In the genomic region with DNA sequence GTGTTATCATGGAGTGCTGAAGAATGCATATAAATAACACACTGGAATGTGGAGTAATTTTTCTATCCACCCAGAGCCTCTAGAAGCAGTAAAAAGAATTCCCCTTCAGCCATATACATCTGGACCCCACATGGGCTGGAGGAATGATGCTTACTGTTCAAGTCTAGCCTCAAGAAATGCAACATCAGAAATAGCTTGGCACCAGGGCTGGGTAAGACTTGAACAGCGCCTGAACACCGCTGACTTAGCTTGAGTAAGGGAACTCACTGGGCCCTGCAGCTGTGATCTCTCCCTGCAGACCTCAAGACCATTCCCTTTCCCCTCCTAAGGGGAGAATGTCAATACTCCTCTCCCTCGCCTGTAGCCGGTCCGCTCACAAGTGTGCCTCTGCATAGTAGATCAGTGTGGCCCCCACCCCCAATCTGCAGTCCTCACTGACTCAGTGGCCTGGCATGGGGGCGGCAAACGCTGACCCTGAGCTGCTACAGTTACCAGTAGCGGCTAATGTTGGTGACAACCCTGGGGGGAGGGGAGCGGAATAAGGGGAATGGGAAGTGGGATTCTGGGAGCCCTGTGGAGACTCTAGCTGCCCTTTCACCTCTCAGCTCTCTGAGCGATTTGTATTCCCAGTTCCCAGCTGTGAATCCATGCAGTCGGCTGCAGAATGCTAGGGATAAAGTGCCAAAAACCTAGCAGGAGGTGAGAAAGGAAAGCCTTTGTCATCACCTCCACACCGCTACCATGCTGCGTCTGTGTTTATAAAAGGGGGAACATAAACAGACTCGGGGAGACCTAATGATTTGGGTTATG, we compare ENCODE assay signal across 17 cellular contexts.
A peak's percentile ranks its signal among the peaks of the same experiment; 100 is the strongest.
DNase-seq lines count a peak whose midpoint lies in the region; ATAC-seq and TF ChIP-seq lines count a peak whose summit lies in the region.
"Had no signal": no experiment of that assay in that cellular context is flagged by ENCODE, and none has a peak within 500 bp of the region (broad histone marks: within the 10 kb centered on the region; RNA-seq: fewer than 3 reads in every experiment).

No MANE protein-coding gene starts in this region.

- CTCF ChIA-PET in WTC11 (lab: Charles Lee) = interaction anchor here (0.6 to 2.1 kb wide), 3 partner anchors 63 to 517 kb away, joined by 3 to 10 read pairs (median 4); no protein-coding TSS in a partner anchor

- H3K27ac ChIP-seq in adrenal gland = no peak overlapping the region
- H3K27ac ChIP-seq: lower lobe of right lung had no signal

- H3K9me3 ChIP-seq in adrenal gland (replicated peaks in 1 of 3) = no peaks in the 10 kb centered on the region
- H3K9me3 ChIP-seq: lower lobe of right lung had no signal

- no peak for TF ChIP-seq CTCF in WTC11 (IDR thresholded peaks at IDR 0.05)
- no peak for TF ChIP-seq CTCF in adrenal gland (IDR thresholded peaks at IDR 0.05)

- peaks cover 71% of the 10 kb centered on the region for H3K4me1 Mint-ChIP-seq in WTC11
- H3K4me1 Mint-ChIP-seq in activated T-helper 1 cell treated with anti-CD3 and anti-CD28 coated beads, Interleukin-12 subunit alpha, Interleukin-12 subunit beta, Interleukin-2, Interleukin-4 antibody, amounts not matched to agents 30 ng/mL and 10 ng/mL and 1 ng/mL, durations not matched to agents 14 hours and 24 hours and 36 hours (ENCODE audit: low read depth) = no peaks in the 10 kb centered on the region

- no peak overlapping the region for H3K4me3 ChIP-seq in adrenal gland
- H3K4me3 ChIP-seq: K562, lower lobe of right lung had no signal

- intact Hi-C loops in adrenal gland (cut with DNase I) = no loop called here
- intact Hi-C loops in activated T-helper 1 cell treated with anti-CD3 and anti-CD28 coated beads, Interleukin-12 subunit alpha, Interleukin-12 subunit beta, Interleukin-2, Interleukin-4 antibody, amounts not matched to agents 30 ng/mL and 10 ng/mL and 1 ng/mL, durations not matched to agents 14 hours and 24 hours and 36 hours (cut with micrococcal nuclease) = no loop called here

- no peak for TF ChIP-seq POLR2A in adrenal gland (IDR thresholded peaks at IDR 0.05)

- H3K4me1 ChIP-seq in adrenal gland (replicated peaks in 1 of 2) = no peaks in the 10 kb centered on the region
- H3K4me1 ChIP-seq: lower lobe of right lung had no signal

- no peaks in the 10 kb centered on the region for H3K36me3 ChIP-seq in adrenal gland (replicated peaks in 1 of 2)
- H3K36me3 ChIP-seq: lower lobe of right lung had no signal

- 59 to 67% (median 65%) methylated on average over 14 of the region's 14 CpGs for WGBS in adrenal gland, 4 donors

- H3K4me3 Mint-ChIP-seq in WTC11 = peak overlapping the region; percentile 61
- H3K4me3 Mint-ChIP-seq in activated T-helper 1 cell treated with anti-CD3 and anti-CD28 coated beads, Interleukin-12 subunit alpha, Interleukin-12 subunit beta, Interleukin-2, Interleukin-4 antibody, amounts not matched to agents 30 ng/mL and 10 ng/mL and 1 ng/mL, durations not matched to agents 14 hours and 24 hours and 36 hours = no peak overlapping the region

- peak; percentile 94 for ATAC-seq in WTC11
- ATAC-seq: K562, lower lobe of right lung had no signal

- H3K36me3 Mint-ChIP-seq in WTC11 = peaks cover 4% of the 10 kb centered on the region; the same call in 1 of the 2 replicates
- H3K36me3 Mint-ChIP-seq in activated T-helper 1 cell treated with anti-CD3 and anti-CD28 coated beads, Interleukin-12 subunit alpha, Interleukin-12 subunit beta, Interleukin-2, Interleukin-4 antibody, amounts not matched to agents 30 ng/mL and 10 ng/mL and 1 ng/mL, durations not matched to agents 14 hours and 24 hours and 36 hours (ENCODE audit: low read depth) = no peaks in the 10 kb centered on the region

- H3K27ac Mint-ChIP-seq in WTC11 = peak overlapping the region; percentile 94
- H3K27ac Mint-ChIP-seq in activated T-helper 1 cell treated with anti-CD3 and anti-CD28 coated beads, Interleukin-12 subunit alpha, Interleukin-12 subunit beta, Interleukin-2, Interleukin-4 antibody, amounts not matched to agents 30 ng/mL and 10 ng/mL and 1 ng/mL, durations not matched to agents 14 hours and 24 hours and 36 hours = no peak overlapping the region
- H3K27ac Mint-ChIP-seq: progenitor cell of endocrine pancreas had no signal

- H3K27me3 Mint-ChIP-seq in WTC11 (ENCODE audit: low read depth) = peaks cover 27% of the 10 kb centered on the region
- H3K27me3 Mint-ChIP-seq in activated T-helper 1 cell treated with anti-CD3 and anti-CD28 coated beads, Interleukin-12 subunit alpha, Interleukin-12 subunit beta, Interleukin-2, Interleukin-4 antibody, amounts not matched to agents 30 ng/mL and 10 ng/mL and 1 ng/mL, durations not matched to agents 14 hours and 24 hours and 36 hours (ENCODE audit: insufficient read depth) = peaks cover 17% of the 10 kb centered on the region

- DNase-seq in GM04504 (ENCODE audit: low read depth) (peak; percentile 89), WTC11 (ENCODE audit: low spot score) (peak; percentile 73), hepatic stellate cell (ENCODE audit: low spot score) (peak; percentile 50), retina (peak; percentile 36), NCI-H2081 treated with DMSO at 0.1 percent for 48 hours (lab: John Stamatoyannopoulos, UW) (no peak), NCI-H1105 (lab: John Stamatoyannopoulos, UW) (no peak), adrenal gland (no peak)
- DNase-seq in activated T-helper 1 cell treated with anti-CD3 and anti-CD28 coated beads, Interleukin-12 subunit alpha, Interleukin-12 subunit beta, Interleukin-2, Interleukin-4 antibody, amounts not matched to agents 30 ng/mL and 10 ng/mL and 1 ng/mL, durations not matched to agents 14 hours and 24 hours and 36 hours (ENCODE audit: low spot score) = no peak
- DNase-seq: activated CD4-positive, alpha-beta T cell treated with anti-CD3 and anti-CD28 coated beads, Interleukin-2, amount 50 U/mL, for 1 hour; activated effector memory CD4-positive, alpha-beta T cell treated with anti-CD3 and anti-CD28 coated beads, Interleukin-2, amount 50 U/mL, for 16 hours; HCEC 1CT; lower lobe of right lung; NCI-H187; NK-92 treated with Interleukin-12 subunit alpha and Interleukin-12 subunit beta, amount 100 ng/mL, for 24 hours; stimulated activated CD4-positive, alpha-beta T cell treated with anti-CD3 and anti-CD28 coated beads, Interleukin-4, amount 100 ng/mL, for 4 hours had no signal

- POLR2A ChIA-PET in WTC11 (lab: Charles Lee) = interaction anchor here (0.8 to 1.6 kb wide), 3 partner anchors 22 to 116 kb away, joined by 3 to 6 read pairs (median 4); no protein-coding TSS in a partner anchor

- H3K9me3 Mint-ChIP-seq in WTC11 = peaks cover 8% of the 10 kb centered on the region
- no peaks in the 10 kb centered on the region for H3K9me3 Mint-ChIP-seq in activated T-helper 1 cell treated with anti-CD3 and anti-CD28 coated beads, Interleukin-12 subunit alpha, Interleukin-12 subunit beta, Interleukin-2, Interleukin-4 antibody, amounts not matched to agents 30 ng/mL and 10 ng/mL and 1 ng/mL, durations not matched to agents 14 hours and 24 hours and 36 hours

- H3K27me3 ChIP-seq in adrenal gland = no peaks in the 10 kb centered on the region

TF ChIP-seq in WTC11, 78 proteins besides CTCF, POLR2A, EP300 and RAD21 (continues in another document):
- peak; percentile 90 for TF ChIP-seq FOXK1 (CRISPR knock-in tag; IDR thresholded peaks at IDR 0.05)
- TF ChIP-seq ZNF263 (CRISPR knock-in tag; IDR thresholded peaks at IDR 0.05; ENCODE audit: low read depth) = no peak
- TF ChIP-seq ZNF317 (CRISPR knock-in tag; IDR thresholded peaks at IDR 0.05; ENCODE audit: borderline replicate concordance, low read depth) = no peak
- peak; percentile 83 for TF ChIP-seq TEAD1 (CRISPR knock-in tag; IDR thresholded peaks at IDR 0.05)
- TF ChIP-seq ETV6 (CRISPR knock-in tag; IDR thresholded peaks at IDR 0.05) = peak; percentile 76
- TF ChIP-seq ESRRA (CRISPR knock-in tag; IDR thresholded peaks at IDR 0.05; ENCODE audit: borderline replicate concordance) = no peak
- TF ChIP-seq, protein P1, sequence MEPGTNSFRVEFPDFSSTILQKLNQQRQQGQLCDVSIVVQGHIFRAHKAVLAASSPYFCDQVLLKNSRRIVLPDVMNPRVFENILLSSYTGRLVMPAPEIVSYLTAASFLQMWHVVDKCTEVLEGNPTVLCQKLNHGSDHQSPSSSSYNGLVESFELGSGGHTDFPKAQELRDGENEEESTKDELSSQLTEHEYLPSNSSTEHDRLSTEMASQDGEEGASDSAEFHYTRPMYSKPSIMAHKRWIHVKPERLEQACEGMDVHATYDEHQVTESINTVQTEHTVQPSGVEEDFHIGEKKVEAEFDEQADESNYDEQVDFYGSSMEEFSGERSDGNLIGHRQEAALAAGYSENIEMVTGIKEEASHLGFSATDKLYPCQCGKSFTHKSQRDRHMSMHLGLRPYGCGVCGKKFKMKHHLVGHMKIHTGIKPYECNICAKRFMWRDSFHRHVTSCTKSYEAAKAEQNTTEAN (CRISPR knock-in tag; IDR thresholded peaks at IDR 0.05) = peak; percentile 60; the same call in 1 of the 2 replicates
- no peak for TF ChIP-seq SMAD3 (CRISPR knock-in tag; IDR thresholded peaks at IDR 0.05; ENCODE audit: borderline replicate concordance)
- TF ChIP-seq, protein P2, sequence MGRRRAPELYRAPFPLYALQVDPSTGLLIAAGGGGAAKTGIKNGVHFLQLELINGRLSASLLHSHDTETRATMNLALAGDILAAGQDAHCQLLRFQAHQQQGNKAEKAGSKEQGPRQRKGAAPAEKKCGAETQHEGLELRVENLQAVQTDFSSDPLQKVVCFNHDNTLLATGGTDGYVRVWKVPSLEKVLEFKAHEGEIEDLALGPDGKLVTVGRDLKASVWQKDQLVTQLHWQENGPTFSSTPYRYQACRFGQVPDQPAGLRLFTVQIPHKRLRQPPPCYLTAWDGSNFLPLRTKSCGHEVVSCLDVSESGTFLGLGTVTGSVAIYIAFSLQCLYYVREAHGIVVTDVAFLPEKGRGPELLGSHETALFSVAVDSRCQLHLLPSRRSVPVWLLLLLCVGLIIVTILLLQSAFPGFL (CRISPR knock-in tag; IDR thresholded peaks at IDR 0.05; ENCODE audit: borderline replicate concordance) = no peak
- no peak for TF ChIP-seq MLX (CRISPR knock-in tag; IDR thresholded peaks at IDR 0.05)
- no peak for TF ChIP-seq JAZF1 (CRISPR knock-in tag; IDR thresholded peaks at IDR 0.05)
- no peak for TF ChIP-seq NFYB (CRISPR knock-in tag; conservative IDR thresholded peaks at IDR 0.05; ENCODE audit: low read depth)
- TF ChIP-seq, protein P3, sequence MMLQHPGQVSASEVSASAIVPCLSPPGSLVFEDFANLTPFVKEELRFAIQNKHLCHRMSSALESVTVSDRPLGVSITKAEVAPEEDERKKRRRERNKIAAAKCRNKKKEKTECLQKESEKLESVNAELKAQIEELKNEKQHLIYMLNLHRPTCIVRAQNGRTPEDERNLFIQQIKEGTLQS (CRISPR knock-in tag; conservative IDR thresholded peaks at IDR 0.05) = no peak
- no peak for TF ChIP-seq ZNF232 (CRISPR knock-in tag; IDR thresholded peaks at IDR 0.05)

Comparison
In these comparisons a context has a peak if more than half of its experiments do, and no peak if none do; other contexts are left out.
1. DNase-seq: peak in GM04504 (single experiment), WTC11 (single experiment), hepatic stellate cell (single experiment) and retina (single experiment); none in NCI-H2081 treated with DMSO at 0.1 percent for 48 hours (single experiment), NCI-H1105 (single experiment), adrenal gland (0 of 7) and activated T-helper 1 cell treated with anti-CD3 and anti-CD28 coated beads, Interleukin-12 subunit alpha, Interleukin-12 subunit beta, Interleukin-2, Interleukin-4 antibody, amounts not matched to agents 30 ng/mL and 10 ng/mL and 1 ng/mL, durations not matched to agents 14 hours and 24 hours and 36 hours (single experiment).